Comparison of ENCODE assay signal across 8 cellular contexts in genomic region chr1:16167331-16168143, GRCh38. TPM values are rescaled to one million over a fixed set of nuclear protein-coding genes. Genes with fewer than 3 reads are reported as not detected.
A peak's percentile ranks its signal among the peaks of the same experiment; 100 is the strongest.
DNase-seq lines count a peak whose midpoint lies in the region; ATAC-seq and TF ChIP-seq lines count a peak whose summit lies in the region.

No MANE protein-coding gene starts in this region.

- no CpG with 5 or more reads among the region's 60 CpGs for WGBS in neuronal stem cell (ENCODE audit: extremely low coverage in 2 of 2, insufficient read length in 2 of 2, insufficient replicate concordance in 1 of 2), 2 donors
- WGBS in tibial nerve, 2 donors, result 7% methylated on average over 17 to 49 of the region's 60 CpGs

- H2BK5ac ChIP-seq in neuronal stem cell (ENCODE audit: low read length), result peak overlapping the region; percentile 89

- H3K9ac ChIP-seq in ES-I3 (ENCODE audit: low read depth, low read length) (peak overlapping the region; percentile 53), neuronal stem cell (ENCODE audit: low read depth, low read length, poor library complexity) (peak overlapping the region; percentile 85)

- no peak overlapping the region for H3K23ac ChIP-seq in neuronal stem cell (ENCODE audit: low read depth, low read length, poor library complexity)

- H2BK12ac ChIP-seq in neuronal stem cell (ENCODE audit: low read length), result no peak overlapping the region

- H3K9me3 ChIP-seq in ES-I3 (ENCODE audit: control insufficient read depth, insufficient read depth, low read length) (no peaks in the 10 kb centered on the region), neuronal stem cell (replicated peaks in 1 of 2; ENCODE audit: control insufficient read depth in 2 of 2, insufficient read depth in 1 of 2, low read depth in 1 of 2, low read length in 2 of 2) (no peaks in the 10 kb centered on the region), tibial nerve (no peaks in the 10 kb centered on the region)

- H2BK15ac ChIP-seq in neuronal stem cell (ENCODE audit: low read length), result peak overlapping the region; percentile 81

- no peaks in the 10 kb centered on the region for H3K79me1 ChIP-seq in neuronal stem cell (ENCODE audit: low read depth, low read length)

- no peak overlapping the region for H4K91ac ChIP-seq in neuronal stem cell (ENCODE audit: low read depth, low read length, poor library complexity)

- TF ChIP-seq RAD21 in Ishikawa (IDR thresholded peaks at IDR 0.05; ENCODE audit: low read depth), result no peak

- H3K4me3 ChIP-seq in epithelial cell of esophagus (ENCODE audit: low read length) (peak overlapping the region; percentile 47), neuronal stem cell (ENCODE audit: low read length in 2 of 2) (peak overlapping the region; percentile 51 to 78), tibial nerve (peak overlapping the region; percentile 30 to 55 (median 50))

- peak overlapping the region; percentile 81 for H2AFZ ChIP-seq in neuronal stem cell (ENCODE audit: low read length)

- no peak overlapping the region for H4K8ac ChIP-seq in neuronal stem cell (ENCODE audit: low read depth, low read length)

- H3K27me3 ChIP-seq in neuronal stem cell (ENCODE audit: control insufficient read depth in 3 of 3, insufficient read depth in 3 of 3, low read depth in 1 of 3, low read length in 3 of 3) (no peaks in the 10 kb centered on the region), tibial nerve (peaks cover 0 to 6% of the 10 kb centered on the region in 2 donors)

- peak in 2 of 3 experiments; percentile 17 to 22 for DNase-seq in activated CD8-positive, alpha-beta memory T cell treated with anti-CD3 and anti-CD28 coated beads for 48 hours (ENCODE audit: low read depth in 2 of 3, low spot score in 2 of 3)
- DNase-seq in epithelial cell of esophagus (ENCODE audit: low read depth) (no peak), neuronal stem cell (ENCODE audit: low spot score) (peak; percentile 87), tibial nerve (ENCODE audit: low spot score in 2 of 2) (no peak), NCI-H1694 treated with DMSO at 0.1 percent for 48 hours (lab: John Stamatoyannopoulos, UW) (no peak)

- H3K4ac ChIP-seq in neuronal stem cell (ENCODE audit: low read length), result peak overlapping the region; percentile 99

- H2BK120ac ChIP-seq in neuronal stem cell (ENCODE audit: low read depth, low read length), result peak overlapping the region; percentile 89

- H2AK5ac ChIP-seq in neuronal stem cell (ENCODE audit: low read depth, low read length), result peak overlapping the region; percentile 97

- no peak; the same call in 1 of the 2 replicates for TF ChIP-seq EP300 in Ishikawa (IDR thresholded peaks at IDR 0.05; ENCODE audit: borderline replicate concordance)
- TF ChIP-seq EP300 in tibial nerve (IDR thresholded peaks at IDR 0.05), result no peak

- peak overlapping the region; percentile 93 for H3K18ac ChIP-seq in neuronal stem cell (ENCODE audit: low read length)

- peak overlapping the region; percentile 79 for H3K27ac ChIP-seq in neuronal stem cell (replicated peaks; ENCODE audit: low read length)
- peak overlapping the region in 2 of 4 donors; percentile 58 to 69 for H3K27ac ChIP-seq in tibial nerve

- no peak for TF ChIP-seq POLR2A in tibial nerve (IDR thresholded peaks at IDR 0.05)

- TF ChIP-seq CTCF in epithelial cell of esophagus (IDR thresholded peaks at IDR 0.05; ENCODE audit: insufficient read depth, low read depth, low read length, missing control alignments), result no peak
- no peak for TF ChIP-seq CTCF in tibial nerve (IDR thresholded peaks at IDR 0.05)

- H3K4me1 ChIP-seq in ES-I3 (ENCODE audit: insufficient read depth, low read length), result peaks cover 24% of the 10 kb centered on the region
- peaks cover 20 to 23% of the 10 kb centered on the region in 2 donors for H3K4me1 ChIP-seq in neuronal stem cell (ENCODE audit: control insufficient read depth in 2 of 2, insufficient read depth in 1 of 2, low read depth in 1 of 2, low read length in 2 of 2)
- H3K4me1 ChIP-seq in tibial nerve, result peaks cover 0 to 21% (median 11%) of the 10 kb centered on the region in 4 donors

- H3K36me3 ChIP-seq in ES-I3 (ENCODE audit: insufficient read depth, low read length) (no peaks in the 10 kb centered on the region), neuronal stem cell (replicated peaks in 1 of 2; ENCODE audit: control insufficient read depth in 2 of 2, insufficient read depth in 2 of 2, low read length in 2 of 2) (no peaks in the 10 kb centered on the region), tibial nerve (no peaks in the 10 kb centered on the region)

- ATAC-seq in HG03457 (IDR thresholded peaks at IDR 0.05; ENCODE audit: unreplicated experiment), result no peak

- H3K4me2 ChIP-seq in neuronal stem cell (ENCODE audit: insufficient read depth, low read length, poor library complexity, severe bottlenecking), result peak overlapping the region; percentile 62

- H3K14ac ChIP-seq in neuronal stem cell (ENCODE audit: low read length), result peak overlapping the region; percentile 12

TF ChIP-seq in Ishikawa, 13 proteins besides CTCF, POLR2A, EP300 and RAD21:
- TF ChIP-seq MAX (IDR thresholded peaks at IDR 0.05) (peak; percentile 90), USF1 (IDR thresholded peaks at IDR 0.05) (peak; percentile 81), ZBTB7A (IDR thresholded peaks at IDR 0.05; ENCODE audit: low read depth) (peak; percentile 97), TCF12 (IDR thresholded peaks at IDR 0.05; ENCODE audit: low read depth) (no peak; the same call in 1 of the 2 replicates)

RNA-seq across cellular contexts. Expression of gene EPHA2, which starts 11.7 kb away (rescaled TPM):
- polyA plus RNA-seq in neuronal stem cell (2013, experiment 1 of 2), result 74.6 TPM
- 73.7 TPM for polyA plus RNA-seq in neuronal stem cell (2013, experiment 2 of 2)
- 10 to 100 TPM; 30.0 to 66.9 (median 35.9) TPM for total RNA-seq in tibial nerve

RNA-seq across cellular contexts. Expression of gene ARHGEF19, which starts 44.9 kb away (rescaled TPM):
- polyA plus RNA-seq in neuronal stem cell (2013, experiment 1 of 2), result 14.7 TPM
- 14.8 TPM for polyA plus RNA-seq in neuronal stem cell (2013, experiment 2 of 2)
- total RNA-seq in tibial nerve, result 10 to 100 TPM in 2 of 4 donors, 1 to 10 TPM in 2; 7.8 to 19.3 (median 11.1) TPM

Comparison
In these comparisons a context has a peak if more than half of its experiments do, and no peak if none do; other contexts are left out.
1. DNase-seq: peak in activated CD8-positive, alpha-beta memory T cell treated with anti-CD3 and anti-CD28 coated beads for 48 hours (2 of 3) and neuronal stem cell (single experiment); none in epithelial cell of esophagus (single experiment), tibial nerve (0 of 2) and NCI-H1694 treated with DMSO at 0.1 percent for 48 hours (single experiment).
2. Peak in every context shown above with its lines, with median percentiles within 50 percentile points of each other: H3K4me3 ChIP-seq.